In genomic region chr17:81017330-81017729, GRCh38 we compare ENCODE assay signal across 1 cellular context.
A peak's percentile ranks its signal among the peaks of the same experiment; 100 is the strongest.
TF ChIP-seq lines count a peak whose summit lies in the region.

No MANE protein-coding gene starts in this region.

TF ChIP-seq in HepG2, 621 proteins besides CTCF, POLR2A, EP300 and RAD21:
- peak; percentile 58; the same call in 1 of the 2 replicates for TF ChIP-seq ZNF121 (CRISPR knock-in tag; IDR thresholded peaks at IDR 0.05)
- TF ChIP-seq, protein P1, sequence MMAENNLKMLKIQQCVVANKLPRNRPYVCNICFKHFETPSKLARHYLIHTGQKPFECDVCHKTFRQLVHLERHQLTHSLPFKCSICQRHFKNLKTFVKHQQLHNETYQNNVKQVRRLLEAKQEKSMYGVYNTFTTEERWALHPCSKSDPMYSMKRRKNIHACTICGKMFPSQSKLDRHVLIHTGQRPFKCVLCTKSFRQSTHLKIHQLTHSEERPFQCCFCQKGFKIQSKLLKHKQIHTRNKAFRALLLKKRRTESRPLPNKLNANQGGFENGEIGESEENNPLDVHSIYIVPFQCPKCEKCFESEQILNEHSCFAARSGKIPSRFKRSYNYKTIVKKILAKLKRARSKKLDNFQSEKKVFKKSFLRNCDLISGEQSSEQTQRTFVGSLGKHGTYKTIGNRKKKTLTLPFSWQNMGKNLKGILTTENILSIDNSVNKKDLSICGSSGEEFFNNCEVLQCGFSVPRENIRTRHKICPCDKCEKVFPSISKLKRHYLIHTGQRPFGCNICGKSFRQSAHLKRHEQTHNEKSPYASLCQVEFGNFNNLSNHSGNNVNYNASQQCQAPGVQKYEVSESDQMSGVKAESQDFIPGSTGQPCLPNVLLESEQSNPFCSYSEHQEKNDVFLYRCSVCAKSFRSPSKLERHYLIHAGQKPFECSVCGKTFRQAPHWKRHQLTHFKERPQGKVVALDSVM (CRISPR knock-in tag; IDR thresholded peaks at IDR 0.05), result peak; percentile 56; the same call in 1 of the 2 replicates
